In the genomic region with DNA sequence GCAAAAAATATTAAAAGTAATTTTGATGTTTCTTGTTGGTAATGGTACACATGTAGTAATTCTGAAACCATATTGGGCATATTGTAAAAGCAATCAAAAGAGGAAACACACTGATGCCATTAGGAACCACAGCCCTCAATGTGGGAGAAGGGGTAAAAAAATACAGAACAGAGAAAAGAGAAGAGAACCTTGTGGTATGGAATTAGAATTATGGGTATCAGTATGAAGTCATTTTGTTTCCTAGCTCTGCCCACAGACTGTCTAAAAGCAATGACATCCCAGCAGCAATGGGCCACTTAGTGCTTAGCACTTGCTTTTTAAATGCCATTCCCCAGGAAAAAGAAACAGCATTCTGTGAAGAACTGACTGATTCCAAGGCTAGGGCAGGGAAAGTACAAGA, we compare ENCODE assay signal across 14 cellular contexts.
DNase-seq lines count a peak whose midpoint lies in the region; ATAC-seq and TF ChIP-seq lines count a peak whose summit lies in the region.
"Had no signal": no experiment of that assay in that cellular context is flagged by ENCODE, and none has a peak within 500 bp of the region (broad histone marks: within the 10 kb centered on the region; RNA-seq: fewer than 3 reads in every experiment).

No MANE protein-coding gene starts in this region.

- no peak overlapping the region for H3K9ac ChIP-seq in endodermal cell (ENCODE audit: extremely low read depth, low read length, poor library complexity, severe bottlenecking)

- peaks cover 3% of the 10 kb centered on the region for H3K4me1 ChIP-seq in endodermal cell (ENCODE audit: control insufficient read depth, insufficient read depth, low read length)
- H3K4me1 ChIP-seq: SJSA1 had no signal

- intact Hi-C loops in sciatic nerve (cut with DNase I): no loop called here

- TF ChIP-seq CTCF in endodermal cell (conservative IDR thresholded peaks at IDR 0.05): no peak

- H3K36me3 ChIP-seq in endodermal cell (ENCODE audit: control insufficient read depth, insufficient read depth, low read length): no peaks in the 10 kb centered on the region
- H3K36me3 ChIP-seq: ovary, SJSA1 had no signal

- no peaks in the 10 kb centered on the region for H3K27me3 Mint-ChIP-seq in endodermal cell (ENCODE audit: insufficient read depth)

- DNase-seq in sciatic nerve (ENCODE audit: low spot score) (no peak), endodermal cell (no peak), NK-92 (lab: John Stamatoyannopoulos, UW; ENCODE audit: unreplicated experiment) (no peak)
- no peak for DNase-seq in stimulated activated CD8-positive, alpha-beta memory T cell treated with anti-CD3 and anti-CD28 coated beads, Interleukin-4, amount 100 ng/mL, for 48 hours
- DNase-seq: activated CD4-positive, alpha-beta T cell treated with anti-CD3 and anti-CD28 coated beads for 4 hours; activated naive CD8-positive, alpha-beta T cell treated with anti-CD3 and anti-CD28 coated beads, Interleukin-2, amount 10 ng/mL, durations not matched to agents 7 days and 5 days; NCI-H2227 treated with DMSO at 0.1 percent for 48 hours; ovary; stimulated activated CD4-positive, alpha-beta T cell treated with anti-CD3 and anti-CD28 coated beads, Interleukin-2, amount 100 ng/mL, for 48 hours; testis had no signal

- H3K27me3 ChIP-seq in endodermal cell (ENCODE audit: control insufficient read depth, insufficient read depth, low read length, poor library complexity, severe bottlenecking): no peaks in the 10 kb centered on the region
- H3K27me3 ChIP-seq: ovary, SJSA1, testis had no signal

- no peak overlapping the region for H3K4me3 Mint-ChIP-seq in endodermal cell
- H3K4me3 Mint-ChIP-seq: activated naive CD8-positive, alpha-beta T cell treated with anti-CD3 and anti-CD28 coated beads, Interleukin-2, amount 10 ng/mL, durations not matched to agents 7 days and 5 days had no signal

- no peaks in the 10 kb centered on the region for H3K9me3 Mint-ChIP-seq in endodermal cell
- H3K9me3 Mint-ChIP-seq: activated naive CD8-positive, alpha-beta T cell treated with anti-CD3 and anti-CD28 coated beads, Interleukin-2, amount 10 ng/mL, durations not matched to agents 7 days and 5 days had no signal

- no peak overlapping the region for H3K4me3 ChIP-seq in endodermal cell (ENCODE audit: low read length)
- H3K4me3 ChIP-seq: ovary, SJSA1, testis had no signal

- peaks cover 7% of the 10 kb centered on the region for H3K4me1 Mint-ChIP-seq in endodermal cell

- peaks cover 2% of the 10 kb centered on the region for H3K36me3 Mint-ChIP-seq in endodermal cell (ENCODE audit: low read depth)
- H3K36me3 Mint-ChIP-seq: activated naive CD8-positive, alpha-beta T cell treated with anti-CD3 and anti-CD28 coated beads, Interleukin-2, amount 10 ng/mL, durations not matched to agents 7 days and 5 days had no signal

- H3K27ac Mint-ChIP-seq in endodermal cell: no peak overlapping the region
- H3K27ac Mint-ChIP-seq: activated naive CD8-positive, alpha-beta T cell treated with anti-CD3 and anti-CD28 coated beads, Interleukin-2, amount 10 ng/mL, durations not matched to agents 7 days and 5 days had no signal

- H3K9me3 ChIP-seq in endodermal cell (ENCODE audit: control insufficient read depth, low read length): no peaks in the 10 kb centered on the region
- H3K9me3 ChIP-seq: ovary, SJSA1, testis had no signal

- H3K27ac ChIP-seq in endodermal cell (ENCODE audit: low read depth, low read length): no peak overlapping the region
- H3K27ac ChIP-seq: ovary, SJSA1, testis had no signal

- ATAC-seq in GM18909 (IDR thresholded peaks at IDR 0.05; ENCODE audit: poor library complexity, unreplicated experiment) (peak; percentile 94), GM21786 (IDR thresholded peaks at IDR 0.05; ENCODE audit: unreplicated experiment) (peak; percentile 82), HG03575 (IDR thresholded peaks at IDR 0.05; ENCODE audit: extremely low read depth, insufficient number of reproducible peaks, low FRiP score, unreplicated experiment) (peak; percentile 89), sciatic nerve (peak; percentile 54)
